In genomic region chr15:35134269-35134668, GRCh38 we compare ENCODE assay signal across 24 cellular contexts. TPM values are rescaled to one million over a fixed set of nuclear protein-coding genes. Genes with fewer than 3 reads are reported as not detected.
"Had no signal": no experiment of that assay in that cellular context is flagged by ENCODE, and none has a peak within 500 bp of the region (broad histone marks: within the 10 kb centered on the region; RNA-seq: fewer than 3 reads in every experiment).

No MANE protein-coding gene starts in this region.

- H3K4me3 ChIP-seq: MG63 had no signal

- H3K27ac ChIP-seq: RWPE1 had no signal

- DNase-seq: KBM-7; MG63; NCI-H1092; NCI-H1105 treated with DMSO at 0.1 percent for 48 hours; NCI-H1417 treated with DMSO at 0.1 percent for 48 hours; NCI-H187; NCI-H2029; NCI-H2081 treated with DMSO at 0.1 percent for 48 hours; NCI-H2171; NCI-H226; NCI-H446; NCI-H510A; NCI-H524 treated with DMSO at 0.1 percent for 48 hours; NCI-H69; NCI-H774; NK-92 treated with Interleukin-12 subunit alpha and Interleukin-12 subunit beta, amount 100 ng/mL, for 24 hours; PC-3; SHP77; SK-N-SH; SW 1271 had no signal

- H3K9me3 ChIP-seq: MG63, SK-N-SH had no signal

- H3K36me3 ChIP-seq: MG63 had no signal

RNA-seq across cellular contexts. Expression of gene NANOGP8, which starts 49.2 kb away (rescaled TPM):
- total RNA-seq: HT-29, OCI-LY7, PC-3, SK-MEL-5 had no signal
